24 cellular contexts compared by ENCODE assay signal in genomic region chr1:86640161-86640560, GRCh38.
"Had no signal": no experiment of that assay in that cellular context is flagged by ENCODE, and none has a peak within 500 bp of the region (broad histone marks: within the 10 kb centered on the region; RNA-seq: fewer than 3 reads in every experiment).

No MANE protein-coding gene starts in this region.

- ATAC-seq: activated CD4-positive, alpha-beta T cell treated with anti-CD3 and anti-CD28 coated beads for 36 hours; left lung; naive thymus-derived CD4-positive, alpha-beta T cell; stimulated activated naive B cell treated with anti-CD40 and anti-IgM and Interleukin-4, amounts not matched to agents 10 μg/mL and 1 μg/mL and 100 μg/mL, for 72 hours had no signal

- H3K4me3 Mint-ChIP-seq: activated B cell treated with CpG ODN at 0.5 μM for 24 hours; activated CD4-positive, alpha-beta T cell treated with anti-CD3 and anti-CD28 coated beads for 36 hours; activated naive CD8-positive, alpha-beta T cell treated with anti-CD3 and anti-CD28 coated beads for 36 hours; activated T-cell treated with anti-CD3 and anti-CD28 coated beads, Interleukin-2, amount 50 U/mL, for 24 hours; naive thymus-derived CD4-positive, alpha-beta T cell; neural crest cell; stimulated activated naive B cell treated with anti-CD40 and anti-IgM and Interleukin-4, amounts not matched to agents 10 μg/mL and 1 μg/mL and 100 μg/mL, for 72 hours; T-helper 1 cell treated with Interleukin-12 subunit alpha and Interleukin-12 subunit beta and Interleukin-4 antibody, amounts not matched to agents 30 μg/mL and 1 μg/mL, for 36 hours had no signal

- H3K27me3 Mint-ChIP-seq: activated B cell treated with CpG ODN at 0.5 μM for 24 hours; activated CD4-positive, alpha-beta T cell treated with anti-CD3 and anti-CD28 coated beads for 36 hours; activated T-cell treated with anti-CD3 and anti-CD28 coated beads, Interleukin-2, amount 50 U/mL, for 24 hours had no signal

- H3K27ac ChIP-seq: cardiac muscle cell, left lung, sigmoid colon, transverse colon, uterus had no signal

- H3K27me3 ChIP-seq: cardiac muscle cell, left lung, sigmoid colon, transverse colon, uterus had no signal

- H3K4me1 Mint-ChIP-seq: activated CD4-positive, alpha-beta T cell treated with anti-CD3 and anti-CD28 coated beads for 36 hours; activated naive CD8-positive, alpha-beta T cell treated with anti-CD3 and anti-CD28 coated beads for 36 hours; naive thymus-derived CD4-positive, alpha-beta T cell; neural crest cell had no signal

- H3K4me1 ChIP-seq: left lung, sigmoid colon, transverse colon, uterus had no signal

- DNase-seq: activated B cell treated with CpG ODN at 0.5 μM for 24 hours; activated CD4-positive, alpha-beta T cell treated with anti-CD3 and anti-CD28 coated beads for 36 hours; activated CD4-positive, alpha-beta T cell treated with anti-CD3 and anti-CD28 coated beads, Interleukin-2, amount 50 U/mL, for 4 hours; activated CD8-positive, alpha-beta memory T cell treated with anti-CD3 and anti-CD28 coated beads for 24 hours; activated CD8-positive, alpha-beta memory T cell treated with anti-CD3 and anti-CD28 coated beads, Interleukin-2, amount 50 U/mL, for 4 hours; activated naive CD4-positive, alpha-beta T cell treated with Interleukin-2 at 50 U/mL for 16 hours; activated naive CD8-positive, alpha-beta T cell treated with anti-CD3 and anti-CD28 coated beads for 36 hours; activated T-cell treated with anti-CD3 and anti-CD28 coated beads, Interleukin-2, amount 50 U/mL, for 24 hours; amniotic stem cell; effector CD4-positive, alpha-beta T cell; kidney glomerular epithelial cell; left lung; naive thymus-derived CD4-positive, alpha-beta T cell; sigmoid colon; stimulated activated CD4-positive, alpha-beta T cell treated with anti-CD3 and anti-CD28 coated beads, Interleukin-2, amount 100 ng/mL, for 48 hours; stimulated activated CD8-positive, alpha-beta memory T cell treated with anti-CD3 and anti-CD28 coated beads, Interleukin-4, amount 100 ng/mL, for 48 hours; stimulated activated naive B cell treated with anti-CD40 and anti-IgM and Interleukin-4, amounts not matched to agents 10 μg/mL and 1 μg/mL and 100 μg/mL, for 72 hours; T1000; transverse colon; uterus had no signal

- H3K36me3 ChIP-seq: cardiac muscle cell, left lung, sigmoid colon, transverse colon, uterus had no signal

- H3K27ac Mint-ChIP-seq: activated B cell treated with CpG ODN at 0.5 μM for 24 hours; activated CD4-positive, alpha-beta T cell treated with anti-CD3 and anti-CD28 coated beads for 36 hours; activated naive CD8-positive, alpha-beta T cell treated with anti-CD3 and anti-CD28 coated beads for 36 hours; activated T-cell treated with anti-CD3 and anti-CD28 coated beads, Interleukin-2, amount 50 U/mL, for 24 hours; activated T-helper 2 cell treated with anti-CD3 and anti-CD28 coated beads, Interferon-gamma antibody, Interleukin-2, Interleukin-4, amounts not matched to agents 10 μg/mL and 5 μg/mL and 100 μg/mL, durations not matched to agents 14 hours and 24 hours and 36 hours; naive thymus-derived CD4-positive, alpha-beta T cell; stimulated activated naive B cell treated with anti-CD40 and anti-IgM and Interleukin-4, amounts not matched to agents 10 μg/mL and 1 μg/mL and 100 μg/mL, for 72 hours; T-helper 1 cell treated with Interleukin-12 subunit alpha and Interleukin-12 subunit beta and Interleukin-4 antibody, amounts not matched to agents 30 μg/mL and 1 μg/mL, for 36 hours had no signal

- H3K9me3 ChIP-seq: left lung, sigmoid colon, transverse colon, uterus had no signal

- H3K4me3 ChIP-seq: cardiac muscle cell, left lung, sigmoid colon, transverse colon, uterus had no signal

- H3K9me3 Mint-ChIP-seq: activated B cell treated with CpG ODN at 0.5 μM for 24 hours; activated naive CD8-positive, alpha-beta T cell treated with anti-CD3 and anti-CD28 coated beads for 36 hours; activated T-cell treated with anti-CD3 and anti-CD28 coated beads, Interleukin-2, amount 50 U/mL, for 24 hours; activated T-helper 2 cell treated with anti-CD3 and anti-CD28 coated beads, Interferon-gamma antibody, Interleukin-2, Interleukin-4, amounts not matched to agents 10 μg/mL and 5 μg/mL and 100 μg/mL, durations not matched to agents 14 hours and 24 hours and 36 hours; naive thymus-derived CD4-positive, alpha-beta T cell; neural crest cell; stimulated activated naive B cell treated with anti-CD40 and anti-IgM and Interleukin-4, amounts not matched to agents 10 μg/mL and 1 μg/mL and 100 μg/mL, for 72 hours; T-helper 1 cell treated with Interleukin-12 subunit alpha and Interleukin-12 subunit beta and Interleukin-4 antibody, amounts not matched to agents 30 μg/mL and 1 μg/mL, for 36 hours had no signal

- H3K36me3 Mint-ChIP-seq: activated naive CD8-positive, alpha-beta T cell treated with anti-CD3 and anti-CD28 coated beads for 36 hours; stimulated activated naive B cell treated with anti-CD40 and anti-IgM and Interleukin-4, amounts not matched to agents 10 μg/mL and 1 μg/mL and 100 μg/mL, for 72 hours had no signal
